Comparison of ENCODE assay signal across 8 cellular contexts in genomic region chr22:22753526-22754267, GRCh38.
DNase-seq lines count a peak whose midpoint lies in the region; ATAC-seq, FAIRE-seq and TF ChIP-seq lines count a peak whose summit lies in the region.

No MANE protein-coding gene starts in this region.

- H3K4me3 ChIP-seq in BE2C (ENCODE audit: low read depth, low read length) (no peak overlapping the region), pancreas (no peak overlapping the region)

- DNase-seq in BE2C (peak; percentile 70), GM20000 (ENCODE audit: low spot score) (peak; percentile 80), NOMO-1 (lab: John Stamatoyannopoulos, UW; ENCODE audit: unreplicated experiment in 2 of 2) (peak; percentile 58 to 63), fibroblast of gingiva (ENCODE audit: low read depth) (peak; percentile 36), pancreas (peak in 5 of 6 donors; percentile 42 to 76 (median 63))
- DNase-seq in activated CD8-positive, alpha-beta memory T cell treated with anti-CD3 and anti-CD28 coated beads, Interleukin-2, amount 50 U/mL, for 48 hours = peak; percentile 85

- WGBS in pancreas, 2 donors = 8 to 14% methylated on average over 7 of the region's 7 CpGs

- H3K27ac ChIP-seq in pancreas = peak overlapping the region in 2 of 4 donors; percentile 10 to 11

- FAIRE-seq in pancreas (lab: Jason Lieb, UNC) = no peak

- intact Hi-C loops in pancreas (cut with DNase I) = no loop called here

- no peaks in the 10 kb centered on the region for H3K9me3 ChIP-seq in BE2C
- H3K9me3 ChIP-seq in pancreas = no peaks in the 10 kb centered on the region

- peak; percentile 76 to 92 (median 90) for ATAC-seq in pancreas
- ATAC-seq in GM21825 (IDR thresholded peaks at IDR 0.05; ENCODE audit: unreplicated experiment) = no peak
- ATAC-seq in GM18520 (IDR thresholded peaks at IDR 0.05; ENCODE audit: unreplicated experiment) = no peak

- no peaks in the 10 kb centered on the region for H3K36me3 ChIP-seq in BE2C
- no peaks in the 10 kb centered on the region for H3K36me3 ChIP-seq in pancreas

- no peaks in the 10 kb centered on the region for H3K27me3 ChIP-seq in BE2C
- no peaks in the 10 kb centered on the region for H3K27me3 ChIP-seq in pancreas

- TF ChIP-seq CTCF in BE2C (IDR thresholded peaks at IDR 0.05; ENCODE audit: low read depth, low read length) = peak; percentile 83
- TF ChIP-seq CTCF in GM20000 (IDR thresholded peaks at IDR 0.05; ENCODE audit: extremely low read depth, missing control alignments) = peak; percentile 89
- peak in 3 of 4 donors; percentile 44 to 57 (median 53) for TF ChIP-seq CTCF in pancreas (IDR thresholded peaks at IDR 0.05)

- H3K4me1 ChIP-seq in BE2C = no peaks in the 10 kb centered on the region
- no peaks in the 10 kb centered on the region for H3K4me1 ChIP-seq in pancreas

Comparison
In these comparisons a context has a peak if more than half of its experiments do, and no peak if none do; other contexts are left out.
1. ATAC-seq: peak in pancreas (4 of 4); none in GM21825 (single experiment) and GM18520 (single experiment).
2. Peak in every context shown above with its lines, with median percentiles within 50 percentile points of each other: DNase-seq and CTCF ChIP-seq.